ENCODE assay signal across 18 cellular contexts in the genomic region with DNA sequence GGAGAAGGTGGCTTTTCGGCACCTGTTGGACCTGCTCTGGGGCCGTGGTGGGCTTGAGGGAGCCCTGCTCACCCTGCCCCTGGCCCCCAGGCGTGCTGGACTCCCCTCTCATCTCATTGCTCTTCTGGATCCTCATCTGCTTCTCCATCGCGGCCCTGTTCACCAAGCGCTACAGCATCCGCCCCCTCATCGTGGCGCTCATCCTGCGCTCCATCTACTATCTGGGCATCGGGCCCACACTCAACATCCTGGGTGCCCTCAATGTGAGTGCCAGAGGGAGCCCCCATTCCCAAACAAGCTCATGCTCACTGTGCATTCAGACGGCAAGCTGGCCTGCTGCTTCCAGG. TPM values are rescaled to one million over a fixed set of nuclear protein-coding genes. Genes with fewer than 3 reads are reported as not detected.
"Had no signal": no experiment of that assay in that cellular context is flagged by ENCODE, and none has a peak within 500 bp of the region (broad histone marks: within the 10 kb centered on the region; RNA-seq: fewer than 3 reads in every experiment).

No MANE protein-coding gene starts in this region.

- H3K27ac ChIP-seq: coronary artery, esophagus squamous epithelium, left ventricle myocardium inferior, sigmoid colon, spleen, thoracic aorta had no signal

- DNase-seq: activated CD4-positive, alpha-beta T cell treated with anti-CD3 and anti-CD28 coated beads for 48 hours; activated CD8-positive, alpha-beta memory T cell treated with anti-CD3 and anti-CD28 coated beads for 24 hours; activated naive CD4-positive, alpha-beta T cell treated with anti-CD3 and anti-CD28 coated beads for 36 hours; caudate nucleus; esophagus squamous epithelium; hippocampal formation; left ventricle myocardium inferior; mesenchymal stem cell; sigmoid colon; spleen; T-helper 2 cell had no signal

- H3K4me3 Mint-ChIP-seq: activated naive CD4-positive, alpha-beta T cell treated with anti-CD3 and anti-CD28 coated beads for 36 hours; activated T-helper 17 cell treated with anti-CD3 and anti-CD28 coated beads, Interleukin-2, amount 50 U/mL, for 72 hours; nephron had no signal

- ATAC-seq: activated T-helper 17 cell treated with anti-CD3 and anti-CD28 coated beads, Interleukin-2, amount 50 U/mL, for 72 hours had no signal

- H3K27me3 Mint-ChIP-seq: activated T-helper 17 cell treated with anti-CD3 and anti-CD28 coated beads, Interleukin-2, amount 50 U/mL, for 72 hours had no signal

- H3K36me3 ChIP-seq: thoracic aorta had no signal

- H3K9me3 ChIP-seq: esophagus squamous epithelium, left ventricle myocardium inferior, sigmoid colon, spleen, thoracic aorta had no signal

- H3K9me3 Mint-ChIP-seq: activated naive CD4-positive, alpha-beta T cell treated with anti-CD3 and anti-CD28 coated beads for 36 hours; activated T-helper 17 cell treated with anti-CD3 and anti-CD28 coated beads, Interleukin-2, amount 50 U/mL, for 72 hours; nephron had no signal

- H3K27ac Mint-ChIP-seq: activated naive CD4-positive, alpha-beta T cell treated with anti-CD3 and anti-CD28 coated beads for 36 hours; activated T-helper 17 cell treated with anti-CD3 and anti-CD28 coated beads, Interleukin-2, amount 50 U/mL, for 72 hours; nephron had no signal

- H3K4me3 ChIP-seq: coronary artery, esophagus squamous epithelium, left ventricle myocardium inferior, sigmoid colon, spleen, thoracic aorta had no signal

- H3K27me3 ChIP-seq: esophagus squamous epithelium, sigmoid colon, spleen had no signal

RNA-seq across cellular contexts. Expression of gene IP6K3, which starts 57.6 kb away (rescaled TPM):
- total RNA-seq: activated naive CD4-positive, alpha-beta T cell treated with anti-CD3 and anti-CD28 coated beads for 36 hours; activated T-helper 17 cell treated with anti-CD3 and anti-CD28 coated beads, Interleukin-2, amount 50 U/mL, for 72 hours; endothelial cell of umbilical vein; glomerular endothelial cell; pulmonary artery endothelial cell had no signal
- polyA plus RNA-seq: endothelial cell of umbilical vein had no signal
